ENCODE assay signal across 1 cellular context in the genomic region with DNA sequence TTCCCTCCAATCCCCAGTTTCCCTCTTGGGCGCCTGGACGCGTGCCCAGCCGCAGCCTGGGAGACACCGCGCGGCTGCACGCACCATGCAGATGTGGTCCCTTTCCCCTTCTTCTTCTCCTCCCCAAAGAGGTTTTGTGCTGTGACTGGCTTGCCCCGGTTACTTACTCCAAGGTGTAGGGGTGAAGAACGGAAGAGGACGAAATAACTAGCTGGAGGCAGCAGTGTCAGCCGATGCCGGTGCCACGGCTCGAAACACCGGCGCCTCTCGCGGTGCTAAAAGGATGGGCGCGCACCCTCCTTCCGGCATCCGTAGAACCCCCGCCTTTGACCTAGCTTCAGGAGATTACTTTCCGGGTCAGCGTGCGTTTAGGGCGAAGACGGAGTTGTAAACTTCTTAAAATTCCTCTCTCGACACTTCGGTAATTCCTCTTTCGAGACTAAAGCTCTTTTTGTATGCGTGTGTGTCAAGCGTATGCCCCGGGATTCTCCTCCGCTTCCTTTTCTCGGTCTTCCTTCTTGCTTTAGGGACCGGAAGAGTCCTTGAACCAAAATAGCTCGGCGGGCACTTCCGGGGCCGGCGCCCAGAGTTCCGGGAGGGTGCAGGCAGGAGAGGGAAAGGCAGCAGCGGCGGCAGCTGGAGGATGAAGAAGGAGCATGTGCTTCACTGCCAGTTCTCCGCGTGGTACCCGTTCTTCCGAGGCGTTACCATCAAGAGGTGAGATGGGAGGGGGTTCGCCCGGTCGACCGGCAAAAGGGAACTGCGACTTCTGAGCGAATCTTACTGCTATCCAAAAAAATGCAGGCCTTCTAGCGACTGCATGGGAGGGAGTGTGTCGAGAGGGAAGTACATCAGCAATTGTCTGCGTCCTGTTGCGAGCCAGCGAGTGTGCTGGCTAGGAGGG.
TF ChIP-seq lines count a peak whose summit lies in the region.

A gene with protein sequence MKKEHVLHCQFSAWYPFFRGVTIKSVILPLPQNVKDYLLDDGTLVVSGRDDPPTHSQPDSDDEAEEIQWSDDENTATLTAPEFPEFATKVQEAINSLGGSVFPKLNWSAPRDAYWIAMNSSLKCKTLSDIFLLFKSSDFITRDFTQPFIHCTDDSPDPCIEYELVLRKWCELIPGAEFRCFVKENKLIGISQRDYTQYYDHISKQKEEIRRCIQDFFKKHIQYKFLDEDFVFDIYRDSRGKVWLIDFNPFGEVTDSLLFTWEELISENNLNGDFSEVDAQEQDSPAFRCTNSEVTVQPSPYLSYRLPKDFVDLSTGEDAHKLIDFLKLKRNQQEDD (plus strand): TSS at position 586 of the 904 bp plus-strand sequence. CDS start 58 bp downstream, at position 644.
A gene (minus strand): TSS at position 289 of the 904 bp plus-strand sequence. CDS start 9,600 bp downstream, outside the sequence.

TF ChIP-seq in HepG2, 621 proteins besides CTCF, POLR2A, EP300 and RAD21 (continued from another document and continues in another):
- TF ChIP-seq, protein P1, sequence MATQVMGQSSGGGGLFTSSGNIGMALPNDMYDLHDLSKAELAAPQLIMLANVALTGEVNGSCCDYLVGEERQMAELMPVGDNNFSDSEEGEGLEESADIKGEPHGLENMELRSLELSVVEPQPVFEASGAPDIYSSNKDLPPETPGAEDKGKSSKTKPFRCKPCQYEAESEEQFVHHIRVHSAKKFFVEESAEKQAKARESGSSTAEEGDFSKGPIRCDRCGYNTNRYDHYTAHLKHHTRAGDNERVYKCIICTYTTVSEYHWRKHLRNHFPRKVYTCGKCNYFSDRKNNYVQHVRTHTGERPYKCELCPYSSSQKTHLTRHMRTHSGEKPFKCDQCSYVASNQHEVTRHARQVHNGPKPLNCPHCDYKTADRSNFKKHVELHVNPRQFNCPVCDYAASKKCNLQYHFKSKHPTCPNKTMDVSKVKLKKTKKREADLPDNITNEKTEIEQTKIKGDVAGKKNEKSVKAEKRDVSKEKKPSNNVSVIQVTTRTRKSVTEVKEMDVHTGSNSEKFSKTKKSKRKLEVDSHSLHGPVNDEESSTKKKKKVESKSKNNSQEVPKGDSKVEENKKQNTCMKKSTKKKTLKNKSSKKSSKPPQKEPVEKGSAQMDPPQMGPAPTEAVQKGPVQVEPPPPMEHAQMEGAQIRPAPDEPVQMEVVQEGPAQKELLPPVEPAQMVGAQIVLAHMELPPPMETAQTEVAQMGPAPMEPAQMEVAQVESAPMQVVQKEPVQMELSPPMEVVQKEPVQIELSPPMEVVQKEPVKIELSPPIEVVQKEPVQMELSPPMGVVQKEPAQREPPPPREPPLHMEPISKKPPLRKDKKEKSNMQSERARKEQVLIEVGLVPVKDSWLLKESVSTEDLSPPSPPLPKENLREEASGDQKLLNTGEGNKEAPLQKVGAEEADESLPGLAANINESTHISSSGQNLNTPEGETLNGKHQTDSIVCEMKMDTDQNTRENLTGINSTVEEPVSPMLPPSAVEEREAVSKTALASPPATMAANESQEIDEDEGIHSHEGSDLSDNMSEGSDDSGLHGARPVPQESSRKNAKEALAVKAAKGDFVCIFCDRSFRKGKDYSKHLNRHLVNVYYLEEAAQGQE (IDR thresholded peaks at IDR 0.05; ENCODE audit: borderline replicate concordance in 1 of 2, low read depth in 1 of 2, low read length in 2 of 2): no peak
- TF ChIP-seq, protein P2, sequence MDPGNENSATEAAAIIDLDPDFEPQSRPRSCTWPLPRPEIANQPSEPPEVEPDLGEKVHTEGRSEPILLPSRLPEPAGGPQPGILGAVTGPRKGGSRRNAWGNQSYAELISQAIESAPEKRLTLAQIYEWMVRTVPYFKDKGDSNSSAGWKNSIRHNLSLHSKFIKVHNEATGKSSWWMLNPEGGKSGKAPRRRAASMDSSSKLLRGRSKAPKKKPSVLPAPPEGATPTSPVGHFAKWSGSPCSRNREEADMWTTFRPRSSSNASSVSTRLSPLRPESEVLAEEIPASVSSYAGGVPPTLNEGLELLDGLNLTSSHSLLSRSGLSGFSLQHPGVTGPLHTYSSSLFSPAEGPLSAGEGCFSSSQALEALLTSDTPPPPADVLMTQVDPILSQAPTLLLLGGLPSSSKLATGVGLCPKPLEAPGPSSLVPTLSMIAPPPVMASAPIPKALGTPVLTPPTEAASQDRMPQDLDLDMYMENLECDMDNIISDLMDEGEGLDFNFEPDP (CRISPR knock-in tag; conservative IDR thresholded peaks at IDR 0.05): no peak
- TF ChIP-seq ZNF776 (CRISPR knock-in tag; IDR thresholded peaks at IDR 0.05) (peak; percentile 49), ZNF75D (CRISPR knock-in tag; IDR thresholded peaks at IDR 0.05; ENCODE audit: borderline replicate concordance) (no peak), MAFG (CRISPR knock-in tag; IDR thresholded peaks at IDR 0.05) (0 out of 2 replicates have a peak, but pooled peaks have one; percentile 11), NAIF1 (CRISPR knock-in tag; IDR thresholded peaks at IDR 0.05; ENCODE audit: borderline replicate concordance) (no peak), HOXD1 (CRISPR knock-in tag; IDR thresholded peaks at IDR 0.05) (no peak), TEAD3 (CRISPR knock-in tag; optimal IDR thresholded peaks at IDR 0.05; ENCODE audit: borderline replicate concordance) (no peak), PCBP1 (IDR thresholded peaks at IDR 0.05; ENCODE audit: borderline replicate concordance, low read depth, low read length) (no peak; the same call in 1 of the 2 replicates), JUNB (CRISPR knock-in tag; IDR thresholded peaks at IDR 0.05; ENCODE audit: borderline replicate concordance) (no peak), ZNF431 (CRISPR knock-in tag; IDR thresholded peaks at IDR 0.05; ENCODE audit: borderline replicate concordance, low read depth) (peak; percentile 51; the same call in 1 of the 2 replicates), PHF21A (CRISPR knock-in tag; IDR thresholded peaks at IDR 0.05) (peak; percentile 73; the same call in 1 of the 2 replicates), ERF (CRISPR knock-in tag; IDR thresholded peaks at IDR 0.05) (0 out of 2 replicates have a peak, but pooled peaks have one; percentile 19), ZNF33A (CRISPR knock-in tag; IDR thresholded peaks at IDR 0.05; ENCODE audit: borderline replicate concordance) (no peak), ZNF672 (CRISPR knock-in tag; IDR thresholded peaks at IDR 0.05) (no peak), ZZZ3 (CRISPR knock-in tag; IDR thresholded peaks at IDR 0.05; ENCODE audit: borderline replicate concordance) (no peak; the same call in 1 of the 2 replicates), ZBTB1 (CRISPR knock-in tag; IDR thresholded peaks at IDR 0.05; ENCODE audit: borderline replicate concordance) (no peak; the same call in 1 of the 2 replicates), CC2D1A (CRISPR knock-in tag; IDR thresholded peaks at IDR 0.05) (no peak), NPAS2 (CRISPR knock-in tag; IDR thresholded peaks at IDR 0.05; ENCODE audit: borderline replicate concordance) (no peak), NCOR1 (IDR thresholded peaks at IDR 0.05; ENCODE audit: borderline replicate concordance, low read length) (peak; percentile 70; the same call in 1 of the 2 replicates), CCDC6 (CRISPR knock-in tag; IDR thresholded peaks at IDR 0.05) (0 out of 2 replicates have a peak, but pooled peaks have one; percentile 26), KAT2B (IDR thresholded peaks at IDR 0.05; ENCODE audit: borderline replicate concordance, low read depth, low read length) (no peak), ZNF816 (CRISPR knock-in tag; IDR thresholded peaks at IDR 0.05; ENCODE audit: borderline replicate concordance) (no peak), ZNF572 (CRISPR knock-in tag; IDR thresholded peaks at IDR 0.05) (peak; percentile 54; the same call in 1 of the 2 replicates), BCL6 (CRISPR knock-in tag; IDR thresholded peaks at IDR 0.05) (no peak), SMYD3 (CRISPR knock-in tag; IDR thresholded peaks at IDR 0.05) (no peak), KLF13 (CRISPR knock-in tag; IDR thresholded peaks at IDR 0.05) (peak; percentile 68; the same call in 1 of the 2 replicates), MAF1 (CRISPR knock-in tag; IDR thresholded peaks at IDR 0.05; ENCODE audit: borderline replicate concordance) (no peak), FIP1L1 (IDR thresholded peaks at IDR 0.05; ENCODE audit: borderline replicate concordance, insufficient read depth, low read depth, low read length) (no peak)
- TF ChIP-seq, protein P3, sequence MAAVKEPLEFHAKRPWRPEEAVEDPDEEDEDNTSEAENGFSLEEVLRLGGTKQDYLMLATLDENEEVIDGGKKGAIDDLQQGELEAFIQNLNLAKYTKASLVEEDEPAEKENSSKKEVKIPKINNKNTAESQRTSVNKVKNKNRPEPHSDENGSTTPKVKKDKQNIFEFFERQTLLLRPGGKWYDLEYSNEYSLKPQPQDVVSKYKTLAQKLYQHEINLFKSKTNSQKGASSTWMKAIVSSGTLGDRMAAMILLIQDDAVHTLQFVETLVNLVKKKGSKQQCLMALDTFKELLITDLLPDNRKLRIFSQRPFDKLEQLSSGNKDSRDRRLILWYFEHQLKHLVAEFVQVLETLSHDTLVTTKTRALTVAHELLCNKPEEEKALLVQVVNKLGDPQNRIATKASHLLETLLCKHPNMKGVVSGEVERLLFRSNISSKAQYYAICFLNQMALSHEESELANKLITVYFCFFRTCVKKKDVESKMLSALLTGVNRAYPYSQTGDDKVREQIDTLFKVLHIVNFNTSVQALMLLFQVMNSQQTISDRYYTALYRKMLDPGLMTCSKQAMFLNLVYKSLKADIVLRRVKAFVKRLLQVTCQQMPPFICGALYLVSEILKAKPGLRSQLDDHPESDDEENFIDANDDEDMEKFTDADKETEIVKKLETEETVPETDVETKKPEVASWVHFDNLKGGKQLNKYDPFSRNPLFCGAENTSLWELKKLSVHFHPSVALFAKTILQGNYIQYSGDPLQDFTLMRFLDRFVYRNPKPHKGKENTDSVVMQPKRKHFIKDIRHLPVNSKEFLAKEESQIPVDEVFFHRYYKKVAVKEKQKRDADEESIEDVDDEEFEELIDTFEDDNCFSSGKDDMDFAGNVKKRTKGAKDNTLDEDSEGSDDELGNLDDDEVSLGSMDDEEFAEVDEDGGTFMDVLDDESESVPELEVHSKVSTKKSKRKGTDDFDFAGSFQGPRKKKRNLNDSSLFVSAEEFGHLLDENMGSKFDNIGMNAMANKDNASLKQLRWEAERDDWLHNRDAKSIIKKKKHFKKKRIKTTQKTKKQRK (IDR thresholded peaks at IDR 0.05; ENCODE audit: low read length): no peak
- TF ChIP-seq, protein P4, sequence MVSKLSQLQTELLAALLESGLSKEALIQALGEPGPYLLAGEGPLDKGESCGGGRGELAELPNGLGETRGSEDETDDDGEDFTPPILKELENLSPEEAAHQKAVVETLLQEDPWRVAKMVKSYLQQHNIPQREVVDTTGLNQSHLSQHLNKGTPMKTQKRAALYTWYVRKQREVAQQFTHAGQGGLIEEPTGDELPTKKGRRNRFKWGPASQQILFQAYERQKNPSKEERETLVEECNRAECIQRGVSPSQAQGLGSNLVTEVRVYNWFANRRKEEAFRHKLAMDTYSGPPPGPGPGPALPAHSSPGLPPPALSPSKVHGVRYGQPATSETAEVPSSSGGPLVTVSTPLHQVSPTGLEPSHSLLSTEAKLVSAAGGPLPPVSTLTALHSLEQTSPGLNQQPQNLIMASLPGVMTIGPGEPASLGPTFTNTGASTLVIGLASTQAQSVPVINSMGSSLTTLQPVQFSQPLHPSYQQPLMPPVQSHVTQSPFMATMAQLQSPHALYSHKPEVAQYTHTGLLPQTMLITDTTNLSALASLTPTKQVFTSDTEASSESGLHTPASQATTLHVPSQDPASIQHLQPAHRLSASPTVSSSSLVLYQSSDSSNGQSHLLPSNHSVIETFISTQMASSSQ (IDR thresholded peaks at IDR 0.05; ENCODE audit: low read depth): no peak
- TF ChIP-seq, protein P4 (CRISPR knock-in tag; IDR thresholded peaks at IDR 0.05; ENCODE audit: borderline replicate concordance): no peak
- TF ChIP-seq, protein P5, sequence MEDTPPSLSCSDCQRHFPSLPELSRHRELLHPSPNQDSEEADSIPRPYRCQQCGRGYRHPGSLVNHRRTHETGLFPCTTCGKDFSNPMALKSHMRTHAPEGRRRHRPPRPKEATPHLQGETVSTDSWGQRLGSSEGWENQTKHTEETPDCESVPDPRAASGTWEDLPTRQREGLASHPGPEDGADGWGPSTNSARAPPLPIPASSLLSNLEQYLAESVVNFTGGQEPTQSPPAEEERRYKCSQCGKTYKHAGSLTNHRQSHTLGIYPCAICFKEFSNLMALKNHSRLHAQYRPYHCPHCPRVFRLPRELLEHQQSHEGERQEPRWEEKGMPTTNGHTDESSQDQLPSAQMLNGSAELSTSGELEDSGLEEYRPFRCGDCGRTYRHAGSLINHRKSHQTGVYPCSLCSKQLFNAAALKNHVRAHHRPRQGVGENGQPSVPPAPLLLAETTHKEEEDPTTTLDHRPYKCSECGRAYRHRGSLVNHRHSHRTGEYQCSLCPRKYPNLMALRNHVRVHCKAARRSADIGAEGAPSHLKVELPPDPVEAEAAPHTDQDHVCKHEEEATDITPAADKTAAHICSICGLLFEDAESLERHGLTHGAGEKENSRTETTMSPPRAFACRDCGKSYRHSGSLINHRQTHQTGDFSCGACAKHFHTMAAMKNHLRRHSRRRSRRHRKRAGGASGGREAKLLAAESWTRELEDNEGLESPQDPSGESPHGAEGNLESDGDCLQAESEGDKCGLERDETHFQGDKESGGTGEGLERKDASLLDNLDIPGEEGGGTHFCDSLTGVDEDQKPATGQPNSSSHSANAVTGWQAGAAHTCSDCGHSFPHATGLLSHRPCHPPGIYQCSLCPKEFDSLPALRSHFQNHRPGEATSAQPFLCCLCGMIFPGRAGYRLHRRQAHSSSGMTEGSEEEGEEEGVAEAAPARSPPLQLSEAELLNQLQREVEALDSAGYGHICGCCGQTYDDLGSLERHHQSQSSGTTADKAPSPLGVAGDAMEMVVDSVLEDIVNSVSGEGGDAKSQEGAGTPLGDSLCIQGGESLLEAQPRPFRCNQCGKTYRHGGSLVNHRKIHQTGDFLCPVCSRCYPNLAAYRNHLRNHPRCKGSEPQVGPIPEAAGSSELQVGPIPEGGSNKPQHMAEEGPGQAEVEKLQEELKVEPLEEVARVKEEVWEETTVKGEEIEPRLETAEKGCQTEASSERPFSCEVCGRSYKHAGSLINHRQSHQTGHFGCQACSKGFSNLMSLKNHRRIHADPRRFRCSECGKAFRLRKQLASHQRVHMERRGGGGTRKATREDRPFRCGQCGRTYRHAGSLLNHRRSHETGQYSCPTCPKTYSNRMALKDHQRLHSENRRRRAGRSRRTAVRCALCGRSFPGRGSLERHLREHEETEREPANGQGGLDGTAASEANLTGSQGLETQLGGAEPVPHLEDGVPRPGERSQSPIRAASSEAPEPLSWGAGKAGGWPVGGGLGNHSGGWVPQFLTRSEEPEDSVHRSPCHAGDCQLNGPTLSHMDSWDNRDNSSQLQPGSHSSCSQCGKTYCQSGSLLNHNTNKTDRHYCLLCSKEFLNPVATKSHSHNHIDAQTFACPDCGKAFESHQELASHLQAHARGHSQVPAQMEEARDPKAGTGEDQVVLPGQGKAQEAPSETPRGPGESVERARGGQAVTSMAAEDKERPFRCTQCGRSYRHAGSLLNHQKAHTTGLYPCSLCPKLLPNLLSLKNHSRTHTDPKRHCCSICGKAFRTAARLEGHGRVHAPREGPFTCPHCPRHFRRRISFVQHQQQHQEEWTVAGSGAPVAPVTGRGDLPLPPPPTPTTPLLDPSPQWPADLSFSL (CRISPR knock-in tag; IDR thresholded peaks at IDR 0.05): peak; percentile 71; the same call in 1 of the 2 replicates
